Comparison of ENCODE assay signal across 8 cellular contexts in genomic region chr16:30628628-30629342, GRCh38. TPM values are rescaled to one million over a fixed set of nuclear protein-coding genes. Genes with fewer than 3 reads are reported as not detected.
DNase-seq lines count a peak whose midpoint lies in the region; ATAC-seq and TF ChIP-seq lines count a peak whose summit lies in the region.

No MANE protein-coding gene starts in this region.

- ATAC-seq in Right ventricle myocardium inferior = peak; percentile 89
- ATAC-seq in upper lobe of right lung = peak; percentile 98
- no peak for ATAC-seq in HG03175 (IDR thresholded peaks at IDR 0.05; ENCODE audit: unreplicated experiment)

- intact Hi-C loops in activated naive CD4-positive, alpha-beta T cell treated with anti-CD3 and anti-CD28 coated beads for 36 hours (cut with micrococcal nuclease) = loop anchor here (1.0 kb wide), 1 partner anchor 198 kb away; the partner anchor contains the start of gene DCTPP1
- intact Hi-C loops in Right ventricle myocardium inferior (cut with DNase I) (loop anchor here (2.0 kb wide), 2 partner anchors 44 to 198 kb away; partner anchors contain the start of genes DCTPP1 and ZNF785), posterior vena cava (cut with DNase I) (loop anchor here in 1 of 2 donors (1.0 to 5.0 kb wide), 2 partner anchors 14 to 49 kb away; no protein-coding TSS in a partner anchor), upper lobe of right lung (cut with DNase I) (no loop called here)

- H3K27me3 ChIP-seq in GM06990 (replicated peaks; ENCODE audit: control insufficient read depth, insufficient read depth, low read length) = no peaks in the 10 kb centered on the region
- H3K27me3 ChIP-seq in upper lobe of right lung = no peaks in the 10 kb centered on the region

- CTCF ChIA-PET in activated naive CD4-positive, alpha-beta T cell treated with anti-CD3 and anti-CD28 coated beads for 36 hours (lab: Charles Lee) = interaction anchor here (0.6 to 7.8 kb wide), 28 partner anchors 9 to 514 kb away, joined by 3 to 51 read pairs (median 4); partner anchors contain the start of genes CD2BP2, DCTPP1, PRR14 and ZNF689

- H3K4me1 Mint-ChIP-seq in activated naive CD4-positive, alpha-beta T cell treated with anti-CD3 and anti-CD28 coated beads for 36 hours (ENCODE audit: low read depth) = peaks cover 8% of the 10 kb centered on the region

- H3K36me3 ChIP-seq in GM06990 (ENCODE audit: control insufficient read depth, insufficient read depth, low read length) = no peaks in the 10 kb centered on the region
- no peaks in the 10 kb centered on the region for H3K36me3 ChIP-seq in SK-N-MC (ENCODE audit: insufficient read depth, low read length)
- no peaks in the 10 kb centered on the region for H3K36me3 ChIP-seq in upper lobe of right lung

- DNase-seq in GM06990 (ENCODE audit: extremely low read depth, insufficient read length) = peak; percentile 29
- DNase-seq in NAMALWA (ENCODE audit: low spot score) = peak; percentile 92
- DNase-seq in SK-N-MC (ENCODE audit: low read depth, low spot score) = no peak
- peak; percentile 97 for DNase-seq in activated naive CD4-positive, alpha-beta T cell treated with anti-CD3 and anti-CD28 coated beads for 36 hours
- DNase-seq in Right ventricle myocardium inferior (ENCODE audit: missing footprints) = peak; percentile 91
- peak; percentile 95 for DNase-seq in posterior vena cava (ENCODE audit: low spot score)
- DNase-seq in upper lobe of right lung = peak; percentile 91

- H3K9me3 ChIP-seq in SK-N-MC (ENCODE audit: low read depth, low read length) (no peaks in the 10 kb centered on the region), upper lobe of right lung (no peaks in the 10 kb centered on the region)

- peak overlapping the region; percentile 55 for H3K4me3 Mint-ChIP-seq in activated naive CD4-positive, alpha-beta T cell treated with anti-CD3 and anti-CD28 coated beads for 36 hours

- H3K4me1 ChIP-seq in upper lobe of right lung = peaks cover 3% of the 10 kb centered on the region

- no peaks in the 10 kb centered on the region for H3K36me3 Mint-ChIP-seq in activated naive CD4-positive, alpha-beta T cell treated with anti-CD3 and anti-CD28 coated beads for 36 hours (ENCODE audit: low read depth)

- H3K4me3 ChIP-seq in GM06990 (replicated peaks; ENCODE audit: low read depth, low read length) (peak overlapping the region; percentile 38), SK-N-MC (peak overlapping the region; percentile 40; the same call in 1 of the 2 replicates), upper lobe of right lung (peak overlapping the region; percentile 28)

- H3K27me3 Mint-ChIP-seq in activated naive CD4-positive, alpha-beta T cell treated with anti-CD3 and anti-CD28 coated beads for 36 hours (ENCODE audit: low read depth) = no peaks in the 10 kb centered on the region

- no peak overlapping the region for H3K27ac ChIP-seq in SK-N-MC
- H3K27ac ChIP-seq in upper lobe of right lung = peak overlapping the region; percentile 52

- TF ChIP-seq CTCF in GM06990 (IDR thresholded peaks at IDR 0.05; ENCODE audit: insufficient read depth, low read length, poor library complexity, severe bottlenecking) (peak; percentile 97), upper lobe of right lung (IDR thresholded peaks at IDR 0.05) (peak; percentile 94)

- H3K27ac Mint-ChIP-seq in activated naive CD4-positive, alpha-beta T cell treated with anti-CD3 and anti-CD28 coated beads for 36 hours = peak overlapping the region; percentile 82

- H3K9ac ChIP-seq in SK-N-MC (ENCODE audit: insufficient read length) = no peak overlapping the region

- H3K9me3 Mint-ChIP-seq in activated naive CD4-positive, alpha-beta T cell treated with anti-CD3 and anti-CD28 coated beads for 36 hours = no peaks in the 10 kb centered on the region

RNA-seq across cellular contexts. Expression of gene ZNF689, which starts 18.6 kb away (rescaled TPM):
- 10 to 100 TPM; 10.7 to 11.5 TPM for total RNA-seq in activated naive CD4-positive, alpha-beta T cell treated with anti-CD3 and anti-CD28 coated beads for 36 hours
- total RNA-seq in Right ventricle myocardium inferior (4.2 TPM), posterior vena cava (1 to 10 TPM; 6.9 to 7.1 TPM), upper lobe of right lung (7.2 TPM)

RNA-seq across cellular contexts. Expression of gene PRR14, which starts 22.0 kb away (rescaled TPM):
- 10 to 100 TPM; 50.6 to 52.4 TPM for total RNA-seq in activated naive CD4-positive, alpha-beta T cell treated with anti-CD3 and anti-CD28 coated beads for 36 hours
- 18.2 TPM for total RNA-seq in Right ventricle myocardium inferior
- 10 to 100 TPM; 34.5 to 38.5 TPM for total RNA-seq in posterior vena cava
- total RNA-seq in upper lobe of right lung = 48.2 TPM

RNA-seq across cellular contexts. Expression of gene FBRS, which starts 29.4 kb away (rescaled TPM):
- 10 to 100 TPM; 83.8 to 84.8 TPM for total RNA-seq in activated naive CD4-positive, alpha-beta T cell treated with anti-CD3 and anti-CD28 coated beads for 36 hours
- total RNA-seq in Right ventricle myocardium inferior (31.0 TPM), posterior vena cava (10 to 100 TPM; 42.3 to 42.5 TPM), upper lobe of right lung (65.0 TPM)

RNA-seq across cellular contexts. Expression of gene ZNF785, which starts 43.3 kb away (rescaled TPM):
- 10 to 100 TPM; 11.9 to 13.2 TPM for total RNA-seq in activated naive CD4-positive, alpha-beta T cell treated with anti-CD3 and anti-CD28 coated beads for 36 hours
- total RNA-seq in Right ventricle myocardium inferior (7.6 TPM), posterior vena cava (10 to 100 TPM; 10.2 to 10.5 TPM), upper lobe of right lung (16.3 TPM)

RNA-seq across cellular contexts. Expression of gene ZNF688, which starts 57.3 kb away (rescaled TPM):
- 1 to 10 TPM; 3.7 to 3.9 TPM for total RNA-seq in activated naive CD4-positive, alpha-beta T cell treated with anti-CD3 and anti-CD28 coated beads for 36 hours
- total RNA-seq in Right ventricle myocardium inferior (12.2 TPM), posterior vena cava (10 to 100 TPM in 1 of 2 donors, 1 to 10 TPM in 1; 8.8 to 10.8 TPM), upper lobe of right lung (13.1 TPM)
